Comparison of ENCODE assay signal across 22 cellular contexts in genomic region chr7:134771889-134772288, GRCh38.
"Had no signal": no experiment of that assay in that cellular context is flagged by ENCODE, and none has a peak within 500 bp of the region (broad histone marks: within the 10 kb centered on the region; RNA-seq: fewer than 3 reads in every experiment).

No MANE protein-coding gene starts in this region.

- H3K9me3 ChIP-seq: adrenal gland, ascending aorta, colonic mucosa, heart right ventricle, lower lobe of right lung, right lobe of liver, stomach, suprapubic skin, tibial nerve had no signal

- DNase-seq: activated CD4-positive, alpha-beta T cell treated with anti-CD3 and anti-CD28 coated beads for 36 hours; activated CD4-positive, alpha-beta T cell treated with anti-CD3 and anti-CD28 coated beads, Interleukin-2, amount 50 U/mL, for 4 hours; activated CD8-positive, alpha-beta memory T cell treated with anti-CD3 and anti-CD28 coated beads for 24 hours; activated CD8-positive, alpha-beta memory T cell treated with anti-CD3 and anti-CD28 coated beads, Interleukin-2, amount 50 U/mL, for 4 hours; activated naive CD4-positive, alpha-beta T cell; activated T-cell treated with anti-CD3 and anti-CD28 coated beads, Interleukin-2, amount 50 U/mL, for 24 hours; adrenal gland; colonic mucosa; heart right ventricle; lower lobe of right lung; naive thymus-derived CD4-positive, alpha-beta T cell; posterior cingulate gyrus; right lobe of liver; stimulated activated CD4-positive, alpha-beta T cell treated with anti-CD3 and anti-CD28 coated beads, Interleukin-2, amount 100 ng/mL, for 24 hours; stomach had no signal

- ATAC-seq: activated CD4-positive, alpha-beta T cell treated with anti-CD3 and anti-CD28 coated beads for 36 hours; heart right ventricle; left lobe of liver; lower lobe of right lung; naive thymus-derived CD4-positive, alpha-beta T cell had no signal

- H3K27ac ChIP-seq: adrenal gland, colonic mucosa, heart right ventricle, lower lobe of right lung, right lobe of liver, stomach, suprapubic skin had no signal

- H3K4me1 ChIP-seq: adrenal gland, colonic mucosa, lower lobe of right lung, right lobe of liver, stomach had no signal

- H3K27me3 ChIP-seq: adrenal gland, ascending aorta, colonic mucosa, heart right ventricle, right lobe of liver, stomach, suprapubic skin, tibial nerve had no signal

- H3K4me3 ChIP-seq: adrenal gland, ascending aorta, colonic mucosa, heart right ventricle, lower lobe of right lung, right lobe of liver, skin epidermis, stomach, suprapubic skin, tibial nerve had no signal

- H3K36me3 ChIP-seq: adrenal gland, ascending aorta, colonic mucosa, heart right ventricle, lower lobe of right lung, right lobe of liver, stomach, suprapubic skin, tibial nerve had no signal

- FAIRE-seq: TTC549, urothelium cell line had no signal
